Comparison of ENCODE assay signal across 8 cellular contexts in genomic region chr7:43454936-43455518, GRCh38.
DNase-seq lines count a peak whose midpoint lies in the region; ATAC-seq, FAIRE-seq and TF ChIP-seq lines count a peak whose summit lies in the region.

No MANE protein-coding gene starts in this region.

- no peaks in the 10 kb centered on the region for H3K27me3 Mint-ChIP-seq in activated CD8-positive, alpha-beta T cell treated with anti-CD3 and anti-CD28 coated beads for 36 hours

- TF ChIP-seq CTCF in GM20000 (IDR thresholded peaks at IDR 0.05; ENCODE audit: extremely low read depth, missing control alignments), result peak; percentile 19
- TF ChIP-seq CTCF in activated CD8-positive, alpha-beta T cell treated with anti-CD3 and anti-CD28 coated beads for 36 hours (IDR thresholded peaks at IDR 0.05), result peak; percentile 68

- peak; percentile 96 for FAIRE-seq in islet of Langerhans (lab: Jason Lieb, UNC)

- H3K4me3 Mint-ChIP-seq in activated CD8-positive, alpha-beta T cell treated with anti-CD3 and anti-CD28 coated beads for 36 hours, result no peak overlapping the region

- CTCF ChIA-PET in activated CD8-positive, alpha-beta T cell treated with anti-CD3 and anti-CD28 coated beads for 36 hours (lab: Charles Lee), result interaction anchor here (0.7 to 4.0 kb wide), 16 partner anchors 8 to 384 kb away, joined by 3 to 31 read pairs (median 4); partner anchors contain the start of gene STK17A

- ATAC-seq in activated CD8-positive, alpha-beta T cell treated with anti-CD3 and anti-CD28 coated beads for 36 hours, result no peak
- no peak for ATAC-seq in HG02763 (IDR thresholded peaks at IDR 0.05; ENCODE audit: unreplicated experiment)

- no peaks in the 10 kb centered on the region for H3K36me3 Mint-ChIP-seq in activated CD8-positive, alpha-beta T cell treated with anti-CD3 and anti-CD28 coated beads for 36 hours (ENCODE audit: low read depth)

- H3K9me3 Mint-ChIP-seq in activated CD8-positive, alpha-beta T cell treated with anti-CD3 and anti-CD28 coated beads for 36 hours, result no peaks in the 10 kb centered on the region

- peak; percentile 69 for DNase-seq in Daoy (ENCODE audit: low read depth)
- peak; percentile 74 for DNase-seq in GM20000 (ENCODE audit: low spot score)
- peak; percentile 52 for DNase-seq in LHCN-M2 (ENCODE audit: low read depth)
- DNase-seq in activated CD8-positive, alpha-beta T cell treated with anti-CD3 and anti-CD28 coated beads for 36 hours, result no peak
- no peak for DNase-seq in NCI-H524 treated with DMSO at 0.1 percent for 48 hours (lab: John Stamatoyannopoulos, UW)
- no peak for DNase-seq in 8988T

- POLR2A ChIA-PET in activated CD8-positive, alpha-beta T cell treated with anti-CD3 and anti-CD28 coated beads for 36 hours (lab: Charles Lee), result interaction anchor here (0.6 kb wide), 1 partner anchor 931 kb away, joined by 3 read pairs; no protein-coding TSS in a partner anchor

- intact Hi-C loops in activated CD8-positive, alpha-beta T cell treated with anti-CD3 and anti-CD28 coated beads for 36 hours (cut with micrococcal nuclease), result no loop called here

- H3K4me1 Mint-ChIP-seq in activated CD8-positive, alpha-beta T cell treated with anti-CD3 and anti-CD28 coated beads for 36 hours (ENCODE audit: low read depth), result no peaks in the 10 kb centered on the region

- no peak overlapping the region for H3K27ac Mint-ChIP-seq in activated CD8-positive, alpha-beta T cell treated with anti-CD3 and anti-CD28 coated beads for 36 hours

Comparison
In these comparisons a context has a peak if more than half of its experiments do, and no peak if none do; other contexts are left out.
1. DNase-seq: peak in Daoy (single experiment), GM20000 (single experiment) and LHCN-M2 (single experiment); none in activated CD8-positive, alpha-beta T cell treated with anti-CD3 and anti-CD28 coated beads for 36 hours (single experiment), NCI-H524 treated with DMSO at 0.1 percent for 48 hours (single experiment) and 8988T (single experiment).